In the genomic region with DNA sequence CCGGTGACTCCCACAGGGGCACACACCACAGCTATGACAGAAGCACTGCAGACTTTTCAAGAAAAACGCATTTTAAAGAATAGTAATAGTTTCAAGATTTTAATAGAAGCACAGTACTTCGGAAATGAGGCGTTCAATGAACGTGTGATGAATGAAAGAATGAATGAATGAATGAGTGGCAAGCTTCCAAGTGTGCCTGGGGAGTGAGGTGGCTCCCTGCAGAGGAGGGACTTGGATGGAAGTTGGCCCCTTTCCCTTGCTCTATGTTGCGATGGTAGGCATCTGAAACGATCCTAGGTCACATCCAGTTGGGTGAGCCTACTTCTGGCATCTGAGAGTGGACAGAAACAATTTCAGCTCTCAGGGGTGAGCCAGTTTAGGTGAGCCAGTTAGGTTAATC, we compare ENCODE assay signal across 25 cellular contexts.
"Had no signal": no experiment of that assay in that cellular context is flagged by ENCODE, and none has a peak within 500 bp of the region (broad histone marks: within the 10 kb centered on the region; RNA-seq: fewer than 3 reads in every experiment).

No MANE protein-coding gene starts in this region.

- H3K9me3 ChIP-seq: breast epithelium had no signal

- H3K4me3 ChIP-seq: breast epithelium had no signal

- H3K27ac ChIP-seq: breast epithelium had no signal

- DNase-seq: activated CD4-positive, alpha-beta T cell treated with anti-CD3 and anti-CD28 coated beads for 48 hours; activated CD4-positive, alpha-beta T cell treated with anti-CD3 and anti-CD28 coated beads, Interleukin-2, amount 50 U/mL, for 4 hours; activated CD8-positive, alpha-beta memory T cell treated with anti-CD3 and anti-CD28 coated beads, Interleukin-2, amount 50 U/mL, for 48 hours; activated CD8-positive, alpha-beta T cell treated with anti-CD3 and anti-CD28 coated beads, Interleukin-2, amount 10 ng/mL, durations not matched to agents 7 days and 5 days; activated naive CD4-positive, alpha-beta T cell treated with anti-CD3 and anti-CD28 coated beads, Interleukin-2, amount 50 U/mL, for 16 hours; activated T-cell treated with anti-CD3 and anti-CD28 coated beads, Interleukin-2, amount 50 U/mL, for 1 hour; aorta; caudate nucleus; MV-4-11; NCI-H1092 treated with DMSO at 0.1 percent for 48 hours; NCI-H1417 treated with DMSO at 0.1 percent for 48 hours; NCI-H1694; NCI-H2029; NCI-H2107; NCI-H2171 treated with DMSO at 0.1 percent for 48 hours; NCI-H226; NCI-H526; NCI-H82; NK-92 treated with Interleukin-12 subunit alpha and Interleukin-12 subunit beta, amount 100 ng/mL, for 24 hours; OCI-M1; RPMI8226 had no signal

- ATAC-seq: activated CD4-positive, CD25-positive, alpha-beta regulatory T cell treated with anti-CD3 and anti-CD28 coated beads, Interleukin-2, amount 50 U/mL, for 24 hours; activated CD8-positive, alpha-beta T cell treated with anti-CD3 and anti-CD28 coated beads, Interleukin-2, amount 10 ng/mL, durations not matched to agents 7 days and 5 days; Panc1; Right ventricle myocardium inferior had no signal

- H3K27me3 ChIP-seq: breast epithelium had no signal

- H3K36me3 ChIP-seq: breast epithelium had no signal
